In genomic region chr6:4368649-4369048, GRCh38 we compare ENCODE assay signal across 24 cellular contexts.
"Had no signal": no experiment of that assay in that cellular context is flagged by ENCODE, and none has a peak within 500 bp of the region (broad histone marks: within the 10 kb centered on the region; RNA-seq: fewer than 3 reads in every experiment).

No MANE protein-coding gene starts in this region.

- H3K4me1 Mint-ChIP-seq: activated CD4-positive, alpha-beta T cell treated with anti-CD3 and anti-CD28 coated beads, Interleukin-2, amount 10 ng/mL, durations not matched to agents 24 days and 14 days; activated naive CD4-positive, alpha-beta T cell treated with anti-CD3 and anti-CD28 coated beads, Interleukin-2, amount 50 U/mL, for 24 hours; central memory CD8-positive, alpha-beta T cell; T-helper 17 cell had no signal

- H3K9me3 Mint-ChIP-seq: activated B cell treated with CpG ODN at 0.5 μM for 24 hours; activated CD4-positive, alpha-beta T cell treated with anti-CD3 and anti-CD28 coated beads, Interleukin-2, amount 10 ng/mL, durations not matched to agents 24 days and 14 days; activated naive CD4-positive, alpha-beta T cell treated with anti-CD3 and anti-CD28 coated beads, Interleukin-2, amount 50 U/mL, for 24 hours; activated T-cell treated with anti-CD3 and anti-CD28 coated beads, Interleukin-2, amount 50 U/mL, for 24 hours; activated T-helper 1 cell treated with anti-CD3 and anti-CD28 coated beads, Interleukin-12 subunit alpha, Interleukin-12 subunit beta, Interleukin-2, Interleukin-4 antibody, amounts not matched to agents 30 ng/mL and 10 ng/mL and 1 ng/mL, durations not matched to agents 14 hours and 24 hours and 36 hours; central memory CD8-positive, alpha-beta T cell; IgD-negative memory B cell had no signal

- H3K27me3 Mint-ChIP-seq: activated CD4-positive, alpha-beta T cell treated with anti-CD3 and anti-CD28 coated beads, Interleukin-2, amount 10 ng/mL, durations not matched to agents 24 days and 14 days had no signal

- ATAC-seq: activated CD8-positive, alpha-beta memory T cell treated with anti-CD3 and anti-CD28 coated beads, Interleukin-2, amount 10 ng/mL, durations not matched to agents 7 days and 5 days; body of pancreas; T-helper 17 cell had no signal

- H3K36me3 Mint-ChIP-seq: activated CD8-positive, alpha-beta memory T cell treated with anti-CD3 and anti-CD28 coated beads, Interleukin-2, amount 10 ng/mL, durations not matched to agents 7 days and 5 days; activated naive CD4-positive, alpha-beta T cell treated with anti-CD3 and anti-CD28 coated beads, Interleukin-2, amount 50 U/mL, for 24 hours; IgD-negative memory B cell had no signal

- H3K27ac ChIP-seq: body of pancreas, PC-9 had no signal

- H3K27me3 ChIP-seq: body of pancreas had no signal

- H3K4me3 Mint-ChIP-seq: activated B cell treated with CpG ODN at 0.5 μM for 24 hours; activated CD4-positive, alpha-beta T cell treated with anti-CD3 and anti-CD28 coated beads, Interleukin-2, amount 10 ng/mL, durations not matched to agents 24 days and 14 days; activated CD8-positive, alpha-beta memory T cell treated with anti-CD3 and anti-CD28 coated beads, Interleukin-2, amount 10 ng/mL, durations not matched to agents 7 days and 5 days; activated naive CD4-positive, alpha-beta T cell treated with anti-CD3 and anti-CD28 coated beads, Interleukin-2, amount 50 U/mL, for 24 hours; activated T-cell treated with anti-CD3 and anti-CD28 coated beads, Interleukin-2, amount 50 U/mL, for 24 hours; activated T-helper 1 cell treated with anti-CD3 and anti-CD28 coated beads, Interleukin-12 subunit alpha, Interleukin-12 subunit beta, Interleukin-2, Interleukin-4 antibody, amounts not matched to agents 30 ng/mL and 10 ng/mL and 1 ng/mL, durations not matched to agents 14 hours and 24 hours and 36 hours; central memory CD8-positive, alpha-beta T cell; IgD-negative memory B cell; T-helper 17 cell had no signal

- H2AFZ ChIP-seq: PC-9 had no signal

- H3K9me3 ChIP-seq: body of pancreas had no signal

- H3K4me3 ChIP-seq: body of pancreas, PC-9 had no signal

- DNase-seq: activated B cell treated with CpG ODN at 0.5 μM for 24 hours; activated CD4-positive, alpha-beta T cell treated with anti-CD3 and anti-CD28 coated beads for 1 hour; activated CD4-positive, alpha-beta T cell treated with anti-CD3 and anti-CD28 coated beads, Interleukin-2, amount 10 ng/mL, durations not matched to agents 24 days and 14 days; activated CD4-positive, alpha-beta T cell treated with anti-CD3 and anti-CD28 coated beads, Interleukin-2, amount 50 U/mL, for 48 hours; activated CD8-positive, alpha-beta memory T cell treated with anti-CD3 and anti-CD28 coated beads, Interleukin-2, amount 10 ng/mL, durations not matched to agents 7 days and 5 days; activated effector memory CD4-positive, alpha-beta T cell treated with Interleukin-2 at 50 U/mL for 16 hours; activated naive CD4-positive, alpha-beta T cell; activated T-cell treated with anti-CD3 and anti-CD28 coated beads, Interleukin-2, amount 50 U/mL, for 24 hours; aorta; body of pancreas; KG1; NCI-H1092 treated with DMSO at 0.1 percent for 48 hours; NCI-H1417 treated with DMSO at 0.1 percent for 48 hours; NCI-H1694; NCI-H2029 treated with DMSO at 0.1 percent for 48 hours; NCI-H510A treated with DMSO at 0.1 percent for 48 hours; PC-9; SHP77; T-helper 17 cell; T-helper 9 cell had no signal

- H3K27ac Mint-ChIP-seq: activated B cell treated with CpG ODN at 0.5 μM for 24 hours; activated CD4-positive, alpha-beta T cell treated with anti-CD3 and anti-CD28 coated beads, Interleukin-2, amount 10 ng/mL, durations not matched to agents 24 days and 14 days; activated CD8-positive, alpha-beta memory T cell treated with anti-CD3 and anti-CD28 coated beads, Interleukin-2, amount 10 ng/mL, durations not matched to agents 7 days and 5 days; activated naive CD4-positive, alpha-beta T cell treated with anti-CD3 and anti-CD28 coated beads, Interleukin-2, amount 50 U/mL, for 24 hours; activated T-cell treated with anti-CD3 and anti-CD28 coated beads, Interleukin-2, amount 50 U/mL, for 24 hours; activated T-helper 1 cell treated with anti-CD3 and anti-CD28 coated beads, Interleukin-12 subunit alpha, Interleukin-12 subunit beta, Interleukin-2, Interleukin-4 antibody, amounts not matched to agents 30 ng/mL and 10 ng/mL and 1 ng/mL, durations not matched to agents 14 hours and 24 hours and 36 hours; T-helper 17 cell had no signal
